Comparison of ENCODE assay signal across 17 cellular contexts in genomic region chr1:57696041-57696440, GRCh38.
DNase-seq lines count a peak whose midpoint lies in the region; TF ChIP-seq lines count a peak whose summit lies in the region.
"Had no signal": no experiment of that assay in that cellular context is flagged by ENCODE, and none has a peak within 500 bp of the region (broad histone marks: within the 10 kb centered on the region; RNA-seq: fewer than 3 reads in every experiment).

No MANE protein-coding gene starts in this region.

- no peak overlapping the region for H4K91ac ChIP-seq in neuronal stem cell (ENCODE audit: low read depth, low read length, poor library complexity)

- H2BK15ac ChIP-seq in mesendoderm (replicated peaks; ENCODE audit: low read depth) (no peak overlapping the region), neuronal stem cell (ENCODE audit: low read length) (no peak overlapping the region)

- H3K27ac ChIP-seq in mesendoderm (ENCODE audit: low read depth, low read length) (peak overlapping the region; percentile 44), neuronal stem cell (replicated peaks; ENCODE audit: low read length) (no peak overlapping the region)
- H3K27ac ChIP-seq: BLaER1 treated with 17β-estradiol and CSF1 and Interleukin-3, amounts not matched to agents 10 nM and 100 nM; C4-2B had no signal

- H3K36me3 Mint-ChIP-seq in progenitor cell of endocrine pancreas (ENCODE audit: insufficient read depth) (peaks cover 2% of the 10 kb centered on the region), glutamatergic neuron (ENCODE audit: unreplicated experiment) (peaks cover 6% of the 10 kb centered on the region)
- H3K36me3 Mint-ChIP-seq: CD8-positive, alpha-beta T cell had no signal

- H3K9me3 Mint-ChIP-seq in progenitor cell of endocrine pancreas (ENCODE audit: low read depth), result peaks cover 11% of the 10 kb centered on the region
- H3K9me3 Mint-ChIP-seq in glutamatergic neuron (ENCODE audit: unreplicated experiment), result no peaks in the 10 kb centered on the region
- H3K9me3 Mint-ChIP-seq: CD4-positive, alpha-beta T cell had no signal

- H3K14ac ChIP-seq in neuronal stem cell (ENCODE audit: low read length), result no peak overlapping the region

- peak overlapping the region; percentile 45 for H3K9ac ChIP-seq in mesendoderm (ENCODE audit: low read length)
- H3K9ac ChIP-seq in neuronal stem cell (ENCODE audit: low read depth, low read length, poor library complexity), result no peak overlapping the region
- H3K9ac ChIP-seq: BLaER1 treated with 17β-estradiol and CSF1 and Interleukin-3, amounts not matched to agents 10 nM and 100 nM had no signal

- no peaks in the 10 kb centered on the region for H3K79me1 ChIP-seq in mesendoderm (ENCODE audit: low read length)
- no peaks in the 10 kb centered on the region for H3K79me1 ChIP-seq in neuronal stem cell (ENCODE audit: low read depth, low read length)

- no peaks in the 10 kb centered on the region for H3K36me3 ChIP-seq in mesendoderm (ENCODE audit: control insufficient read depth, insufficient read depth, low read length)
- H3K36me3 ChIP-seq in neuronal stem cell (replicated peaks in 1 of 2; ENCODE audit: control insufficient read depth in 2 of 2, insufficient read depth in 2 of 2, low read length in 2 of 2), result no peaks in the 10 kb centered on the region
- H3K36me3 ChIP-seq: BLaER1 treated with 17β-estradiol and CSF1 and Interleukin-3, amounts not matched to agents 10 nM and 100 nM had no signal

- no peak for TF ChIP-seq CTCF in progenitor cell of endocrine pancreas (IDR thresholded peaks at IDR 0.05; ENCODE audit: unreplicated experiment)
- no peak for TF ChIP-seq CTCF in glutamatergic neuron (IDR thresholded peaks at IDR 0.05; ENCODE audit: partially characterized antibody, unreplicated experiment)

- H3K4me2 ChIP-seq in mesendoderm (ENCODE audit: low read length) (no peak overlapping the region), neuronal stem cell (ENCODE audit: insufficient read depth, low read length, poor library complexity, severe bottlenecking) (no peak overlapping the region)
- H3K4me2 ChIP-seq: BLaER1 treated with 17β-estradiol and CSF1 and Interleukin-3, amounts not matched to agents 10 nM and 100 nM had no signal

- H3K4ac ChIP-seq in mesendoderm (ENCODE audit: low read depth, low read length) (no peak overlapping the region), neuronal stem cell (ENCODE audit: low read length) (no peak overlapping the region)

- peaks cover 2% of the 10 kb centered on the region for H3K27me3 Mint-ChIP-seq in progenitor cell of endocrine pancreas
- H3K27me3 Mint-ChIP-seq in glutamatergic neuron (ENCODE audit: unreplicated experiment), result no peaks in the 10 kb centered on the region
- H3K27me3 Mint-ChIP-seq: B cell; CD4-positive, alpha-beta T cell had no signal

- no peak overlapping the region for H2BK120ac ChIP-seq in mesendoderm (ENCODE audit: low read depth, low read length)
- no peak overlapping the region for H2BK120ac ChIP-seq in neuronal stem cell (ENCODE audit: low read depth, low read length)

- H3K4me3 ChIP-seq in mesendoderm (ENCODE audit: low read length) (no peak overlapping the region), neuronal stem cell (ENCODE audit: low read length in 2 of 2) (no peak overlapping the region)
- H3K4me3 ChIP-seq: BLaER1 treated with 17β-estradiol and CSF1 and Interleukin-3, amounts not matched to agents 10 nM and 100 nM had no signal

- peak overlapping the region; percentile 84 for H3K56ac ChIP-seq in mesendoderm (ENCODE audit: low read length)

- H3K9me3 ChIP-seq in neuronal stem cell (replicated peaks in 1 of 2; ENCODE audit: control insufficient read depth in 2 of 2, insufficient read depth in 1 of 2, low read depth in 1 of 2, low read length in 2 of 2), result peaks cover 0 to 3% of the 10 kb centered on the region in 2 donors
- H3K9me3 ChIP-seq: Caco-2 had no signal

- H3K79me2 ChIP-seq in mesendoderm (ENCODE audit: control insufficient read depth, insufficient read depth, low read length), result no peaks in the 10 kb centered on the region

- peaks cover 11% of the 10 kb centered on the region for H3K4me1 ChIP-seq in mesendoderm (ENCODE audit: control insufficient read depth, low read depth, low read length)
- H3K4me1 ChIP-seq in neuronal stem cell (ENCODE audit: control insufficient read depth in 2 of 2, insufficient read depth in 1 of 2, low read depth in 1 of 2, low read length in 2 of 2), result peaks cover 0 to 10% of the 10 kb centered on the region in 2 donors
- H3K4me1 ChIP-seq: BLaER1 treated with 17β-estradiol and CSF1 and Interleukin-3, amounts not matched to agents 10 nM and 100 nM; Caco-2 had no signal

- H3K23ac ChIP-seq in mesendoderm (ENCODE audit: low read length) (peak overlapping the region; percentile 57), neuronal stem cell (ENCODE audit: low read depth, low read length, poor library complexity) (no peak overlapping the region)

- H3K18ac ChIP-seq in mesendoderm (ENCODE audit: low read length) (no peak overlapping the region), neuronal stem cell (ENCODE audit: low read length) (no peak overlapping the region)

- DNase-seq in mesendoderm (peak; percentile 88), neuronal stem cell (ENCODE audit: low spot score) (no peak), progenitor cell of endocrine pancreas (ENCODE audit: low spot score, unreplicated experiment) (no peak), activated gamma-delta T cell (lab: John Stamatoyannopoulos, UW) (no peak), glutamatergic neuron (no peak)
- DNase-seq in effector CD8-positive, alpha-beta T cell (lab: John Stamatoyannopoulos, UW), result no peak
- DNase-seq: 8988T; AML-193; Caco-2; Calu3; CD4-positive, alpha-beta T cell; CD8-positive, alpha-beta T cell; DMS79 treated with DMSO at 0.1 percent for 48 hours; GF-D8 had no signal

- no peak overlapping the region for H4K5ac ChIP-seq in mesendoderm (ENCODE audit: low read length)

- no CpG with 5 or more reads among the region's 2 CpGs for WGBS in mesendoderm (ENCODE audit: extremely low coverage, insufficient coverage, low lambda C conversion rate)
- no CpG with 5 or more reads among the region's 2 CpGs for WGBS in neuronal stem cell (ENCODE audit: extremely low coverage in 2 of 2, insufficient read length in 2 of 2, insufficient replicate concordance in 1 of 2), 2 donors

- H4K8ac ChIP-seq in mesendoderm (ENCODE audit: low read depth, low read length) (no peak overlapping the region), neuronal stem cell (ENCODE audit: low read depth, low read length) (no peak overlapping the region)

- peak overlapping the region; percentile 5 for H2AFZ ChIP-seq in neuronal stem cell (ENCODE audit: low read length)

- H3K27ac Mint-ChIP-seq in progenitor cell of endocrine pancreas, result peak overlapping the region; percentile 1
- no peak overlapping the region for H3K27ac Mint-ChIP-seq in glutamatergic neuron (ENCODE audit: unreplicated experiment)
- H3K27ac Mint-ChIP-seq: B cell; CD4-positive, alpha-beta T cell; CD8-positive, alpha-beta T cell had no signal

- H3K4me1 Mint-ChIP-seq in progenitor cell of endocrine pancreas (ENCODE audit: low read depth), result peaks cover 11% of the 10 kb centered on the region
- no peaks in the 10 kb centered on the region for H3K4me1 Mint-ChIP-seq in glutamatergic neuron (ENCODE audit: low read depth, unreplicated experiment)
- H3K4me1 Mint-ChIP-seq: B cell had no signal

- no peak overlapping the region for H2BK12ac ChIP-seq in neuronal stem cell (ENCODE audit: low read length)

- H3K27me3 ChIP-seq in mesendoderm (ENCODE audit: insufficient read depth, low read length, poor library complexity), result no peaks in the 10 kb centered on the region
- H3K27me3 ChIP-seq in neuronal stem cell (ENCODE audit: control insufficient read depth in 3 of 3, insufficient read depth in 3 of 3, low read depth in 1 of 3, low read length in 3 of 3), result no peaks in the 10 kb centered on the region
- H3K27me3 ChIP-seq: BLaER1 treated with 17β-estradiol and CSF1 and Interleukin-3, amounts not matched to agents 10 nM and 100 nM had no signal

- H3K4me3 Mint-ChIP-seq in progenitor cell of endocrine pancreas (ENCODE audit: low read depth) (no peak overlapping the region), glutamatergic neuron (ENCODE audit: unreplicated experiment) (no peak overlapping the region)
- H3K4me3 Mint-ChIP-seq: B cell; CD4-positive, alpha-beta T cell; CD8-positive, alpha-beta T cell had no signal

- H2BK5ac ChIP-seq in mesendoderm (ENCODE audit: low read length), result peak overlapping the region; percentile 96
- no peak overlapping the region for H2BK5ac ChIP-seq in neuronal stem cell (ENCODE audit: low read length)

- H2AK5ac ChIP-seq in mesendoderm (ENCODE audit: low read length) (no peak overlapping the region), neuronal stem cell (ENCODE audit: low read depth, low read length) (no peak overlapping the region)
